In the genomic region with DNA sequence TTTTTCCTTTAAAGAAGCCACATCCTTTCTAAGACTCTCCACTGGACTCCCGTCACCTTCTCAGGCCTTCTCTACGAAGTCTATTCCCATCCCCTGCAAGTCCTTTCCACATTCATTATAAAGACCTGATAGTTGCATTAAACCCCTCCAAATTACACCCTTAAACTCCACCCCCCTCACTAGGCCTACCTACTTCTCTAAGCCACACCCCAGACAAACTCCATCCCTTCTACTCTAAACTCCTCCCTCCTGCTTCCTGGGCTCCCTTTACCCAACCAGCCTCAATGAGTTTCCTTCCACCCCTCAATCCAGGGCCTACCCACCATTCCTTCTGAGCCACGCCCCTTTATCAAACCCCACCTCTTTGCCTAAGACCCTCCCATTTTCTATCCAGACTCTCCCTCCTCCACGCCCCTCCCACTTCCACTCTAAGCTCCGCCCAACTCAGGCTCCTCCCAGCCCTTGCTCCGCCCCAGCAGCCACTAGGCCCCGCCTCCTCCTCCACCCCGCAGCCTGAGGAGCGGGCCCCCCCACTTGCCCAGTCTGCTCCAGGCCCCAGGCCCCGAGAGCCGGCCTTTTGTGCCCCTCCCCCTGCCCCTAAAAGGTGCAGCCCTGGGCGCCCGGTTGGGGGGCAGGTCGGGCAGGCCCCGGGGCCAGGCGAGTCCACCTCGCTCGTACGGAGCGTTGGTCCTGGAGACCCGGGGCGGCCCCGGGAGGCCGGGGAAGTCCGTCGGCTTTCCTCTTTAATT, we compare ENCODE assay signal across 8 cellular contexts.
DNase-seq lines count a peak whose midpoint lies in the region; ATAC-seq and TF ChIP-seq lines count a peak whose summit lies in the region.

No MANE protein-coding gene starts in this region.

- peak overlapping the region; percentile 62 for H3K4me3 ChIP-seq in AG09309 (ENCODE audit: control insufficient read depth, low read depth, low read length)

- peak; percentile 77 for DNase-seq in AG09309 (ENCODE audit: low read depth)
- DNase-seq in NCI-H446 (lab: John Stamatoyannopoulos, UW), result peak; percentile 94 to 96
- peak; percentile 96 for DNase-seq in activated CD4-positive, CD25-positive, alpha-beta regulatory T cell treated with anti-CD3 and anti-CD28 coated beads, Interleukin-2, amount 50 U/mL, for 72 hours
- peak; percentile 78 to 80 for DNase-seq in cerebellar nuclear complex (lab: John Stamatoyannopoulos, UW)
- peak; percentile 95 for DNase-seq in kidney tubule cell (ENCODE audit: low spot score)
- DNase-seq in stimulated activated CD4-positive, alpha-beta T cell treated with anti-CD3 and anti-CD28 coated beads, Interleukin-1b, Interleukin-23, amount 100 ng/mL, for 1 hour (ENCODE audit: low read depth in 2 of 2), result peak; percentile 88 to 89

- TF ChIP-seq CTCF in AG09309 (IDR thresholded peaks at IDR 0.05; ENCODE audit: control insufficient read depth, insufficient read depth, low read depth, low read length, missing control alignments), result no peak

- peak; percentile 35 for ATAC-seq in GM19025 (IDR thresholded peaks at IDR 0.05; ENCODE audit: low read depth, unreplicated experiment)
- peak; percentile 56 for ATAC-seq in HG03280 (IDR thresholded peaks at IDR 0.05; ENCODE audit: unreplicated experiment)

Comparison
In these comparisons a context has a peak if more than half of its experiments do, and no peak if none do; other contexts are left out.
1. Peak in every context shown above with its lines: DNase-seq, ATAC-seq and H3K4me3 ChIP-seq.